ENCODE assay signal across 8 cellular contexts in genomic region chr20:53777402-53777801, GRCh38.
DNase-seq lines count a peak whose midpoint lies in the region; ATAC-seq, FAIRE-seq and TF ChIP-seq lines count a peak whose summit lies in the region.
"Not testable (repeated sequence)": the region's sequence is repeated elsewhere in the genome, so short reads cannot be mapped to it uniquely, and the experiment has no call there.

No MANE protein-coding gene starts in this region.

- not testable (repeated sequence) for ATAC-seq in GM23338; IMR-90 (ENCODE audit: low read depth); RWPE2 (ENCODE audit: low read depth); GM12878; right lobe of liver; pancreas
- peak; percentile 3 for ATAC-seq in body of pancreas

- not testable (repeated sequence) for H3K27ac ChIP-seq in GM23338 (ENCODE audit: low read depth); IMR-90 (ENCODE audit: insufficient read depth, low read length); RWPE2 (ENCODE audit: poor library complexity, severe bottlenecking); GM12878 (ENCODE audit: control insufficient read depth, insufficient read depth)
- H3K27ac ChIP-seq in body of pancreas (peak overlapping the region in 3 of 4 donors; percentile 79 to 80 (median 80)), right lobe of liver (peak overlapping the region in 2 of 3 donors; percentile 66 to 80), pancreas (peak overlapping the region in 3 of 4 donors; percentile 58 to 83 (median 80))

- not testable (repeated sequence) for H3K9me2 ChIP-seq in GM23338 (ENCODE audit: insufficient read depth)

- H2AK9ac ChIP-seq in IMR-90 (replicated peaks; ENCODE audit: low read depth, low read length, poor library complexity) = not testable (repeated sequence)

- H2AK5ac ChIP-seq in IMR-90 (ENCODE audit: low read depth, low read length) = not testable (repeated sequence)

- not testable (repeated sequence) for H3K4ac ChIP-seq in IMR-90 (ENCODE audit: low read depth, low read length)

- not testable (repeated sequence) for H3K9me3 ChIP-seq in IMR-90 (ENCODE audit: control insufficient read depth, insufficient read depth, low read length); RWPE2 (ENCODE audit: severe bottlenecking); GM12878 (replicated peaks; ENCODE audit: control insufficient read depth, insufficient read depth, low read length); body of pancreas; right lobe of liver; pancreas

- H2BK15ac ChIP-seq in IMR-90 (ENCODE audit: low read depth, low read length) = 0 out of 3 replicates have a peak overlapping the region, but pooled peaks have one; percentile 74

- not testable (repeated sequence) for TF ChIP-seq POLR2A in IMR-90 (IDR thresholded peaks at IDR 0.05; ENCODE audit: low read depth, low read length); GM12878 (IDR thresholded peaks at IDR 0.05; ENCODE audit: low read depth, low read length); body of pancreas (IDR thresholded peaks at IDR 0.05); right lobe of liver (IDR thresholded peaks at IDR 0.05)

- not testable (repeated sequence) for H4K5ac ChIP-seq in IMR-90 (ENCODE audit: low read depth, low read length)

- H3K27me3 Mint-ChIP-seq in GM23338 (ENCODE audit: insufficient read depth, low read depth, poor library complexity) = not testable (repeated sequence)

- not testable (repeated sequence) for H4K8ac ChIP-seq in IMR-90 (ENCODE audit: low read depth in 2 of 2, low read length in 2 of 2)

- H3K56ac ChIP-seq in IMR-90 (ENCODE audit: extremely low read depth, insufficient read depth, low read length) = not testable (repeated sequence)

- TF ChIP-seq RAD21 in IMR-90 (IDR thresholded peaks at IDR 0.05; ENCODE audit: low read length); GM12878 (IDR thresholded peaks at IDR 0.05; ENCODE audit: insufficient read depth, low read depth, low read length): not testable (repeated sequence)

- H3K27me3 ChIP-seq in GM23338 (ENCODE audit: insufficient read depth); IMR-90 (ENCODE audit: control insufficient read depth, insufficient read depth, low read length); RWPE2 (ENCODE audit: insufficient read depth, poor library complexity, severe bottlenecking); GM12878 (replicated peaks in 1 of 2; ENCODE audit: control insufficient read depth in 2 of 2, insufficient read depth in 2 of 2, low read length in 1 of 2); body of pancreas; right lobe of liver; pancreas: not testable (repeated sequence)

- SMC1A ChIA-PET in GM12878 (lab: Charles Lee; ENCODE audit: uncharacterized antibody, unreplicated experiment) = interaction anchor here (0.7 to 2.0 kb wide), 4 partner anchors 9 to 69 kb away, joined by 3 to 8 read pairs (median 4); no protein-coding TSS in a partner anchor

- BruUV-seq in IMR-90 (replicated peaks; lab: Mats Ljungman, UMichigan); GM12878 (replicated peaks; lab: Mats Ljungman, UMichigan): not testable (repeated sequence)

- H4K20me1 ChIP-seq in GM23338 (replicated peaks; ENCODE audit: insufficient read depth); IMR-90 (ENCODE audit: insufficient read depth, low read length); GM12878 (ENCODE audit: control insufficient read depth, insufficient read depth): not testable (repeated sequence)

- not testable (repeated sequence) for H3F3A ChIP-seq in GM23338 (replicated peaks; ENCODE audit: low read depth)

- not testable (repeated sequence) for H3K36me3 ChIP-seq in GM23338 (ENCODE audit: insufficient read depth); IMR-90 (ENCODE audit: control insufficient read depth, insufficient read depth, low read length); RWPE2 (ENCODE audit: low read depth); GM12878 (ENCODE audit: control insufficient read depth in 2 of 2, insufficient read depth in 2 of 2, low read length in 1 of 2); body of pancreas (replicated peaks in 1 of 2; ENCODE audit: insufficient read depth in 1 of 2, low read depth in 2 of 2); right lobe of liver; pancreas

- not testable (repeated sequence) for H3K36me3 Mint-ChIP-seq in GM23338 (ENCODE audit: low read depth)

- H2BK20ac ChIP-seq in IMR-90 (ENCODE audit: low read depth, low read length) = not testable (repeated sequence)

- in situ Hi-C loops in IMR-90 (cut with MboI; ENCODE audit: low sequenced_read_pairs) = not testable (repeated sequence)
- in situ Hi-C loops in GM12878 (cut with MboI) = loop anchor here (10.0 kb wide), 1 partner anchor 363 kb away; no protein-coding TSS in a partner anchor

- not testable (repeated sequence) for H3K4me3 ChIP-seq in GM23338; IMR-90 (ENCODE audit: insufficient read depth, low read depth, low read length); RWPE2 (ENCODE audit: severe bottlenecking); GM12878; body of pancreas; right lobe of liver; pancreas

- not testable (repeated sequence) for H2BK120ac ChIP-seq in IMR-90 (ENCODE audit: low read depth, low read length)

- not testable (repeated sequence) for H3K9me3 Mint-ChIP-seq in GM23338

- POLR2A ChIA-PET in IMR-90 (lab: Charles Lee; ENCODE audit: unreplicated experiment) = not testable (repeated sequence)
- POLR2A ChIA-PET in GM12878 (lab: Charles Lee) = interaction anchor here (0.6 to 1.4 kb wide), 2 partner anchors 10 to 36 kb away, joined by 3 to 4 read pairs; no protein-coding TSS in a partner anchor

- H3K79me1 ChIP-seq in IMR-90 (ENCODE audit: low read depth in 1 of 2, low read length in 2 of 2) = not testable (repeated sequence)

- not testable (repeated sequence) for H3K4me2 ChIP-seq in GM23338; IMR-90 (ENCODE audit: low read depth, low read length); GM12878 (ENCODE audit: control insufficient read depth, insufficient read depth)

- H2AFZ ChIP-seq in GM23338 = 0 out of 2 replicates have a peak overlapping the region, but pooled peaks have one; percentile 38
- H2AFZ ChIP-seq in IMR-90 (replicated peaks; ENCODE audit: low read length, poor library complexity); GM12878 (ENCODE audit: control insufficient read depth, low read depth, low read length): not testable (repeated sequence)

- H3K9me1 ChIP-seq in IMR-90 (ENCODE audit: insufficient read depth, low read length) = not testable (repeated sequence)

- TF ChIP-seq EP300 in GM12878 (IDR thresholded peaks at IDR 0.05; ENCODE audit: borderline replicate concordance in 1 of 2, control insufficient read depth in 1 of 2, low read depth in 2 of 2, low read length in 2 of 2) = not testable (repeated sequence)

- CTCF ChIA-PET in IMR-90 (lab: Yijun Ruan, JAX) = interaction anchor here (1.0 kb wide), 1 partner anchor 38 kb away, joined by 3 read pairs; no protein-coding TSS in a partner anchor
- CTCF ChIA-PET in GM12878 (lab: Yijun Ruan, JAX) = interaction anchor here (1.0 kb wide), 1 partner anchor 8 kb away, joined by 3 read pairs; no protein-coding TSS in a partner anchor

- not testable (repeated sequence) for DNase-seq in GM23338 (ENCODE audit: low spot score); IMR-90; GM12878 (ENCODE audit: low read depth, low spot score); body of pancreas; right lobe of liver; pancreas
- DNase-seq in RWPE2 (ENCODE audit: low spot score) = peak; percentile 29

- TF ChIP-seq CTCF in GM23338 (conservative IDR thresholded peaks at IDR 0.05; ENCODE audit: low read depth in 2 of 2); IMR-90 (conservative IDR thresholded peaks at IDR 0.05; ENCODE audit: low read depth, low read length); RWPE2 (IDR thresholded peaks at IDR 0.05; ENCODE audit: poor library complexity, severe bottlenecking); GM12878 (IDR thresholded peaks at IDR 0.05 in 2 of 3, conservative IDR thresholded peaks at IDR 0.05 in 1 of 3; ENCODE audit: control insufficient read depth in 2 of 3, extremely low read depth in 1 of 3, insufficient read depth in 1 of 3, low read depth in 3 of 3, low read length in 3 of 3); body of pancreas (IDR thresholded peaks at IDR 0.05); right lobe of liver (IDR thresholded peaks at IDR 0.05); pancreas (IDR thresholded peaks at IDR 0.05): not testable (repeated sequence)
- peak; percentile 20 for TF ChIP-seq CTCF in subcutaneous adipose tissue (IDR thresholded peaks at IDR 0.05; ENCODE audit: low read depth)

- not testable (repeated sequence) for H3K79me2 ChIP-seq in GM23338 (replicated peaks; ENCODE audit: insufficient read depth); GM12878 (ENCODE audit: control insufficient read depth, insufficient read depth, low read length)

- H3K9ac ChIP-seq in IMR-90 (ENCODE audit: low read depth, low read length); GM12878 (ENCODE audit: control insufficient read depth, insufficient read depth, low read length): not testable (repeated sequence)

- intact Hi-C loops in IMR-90 (cut with micrococcal nuclease); GM12878 (cut with micrococcal nuclease; ENCODE audit: unreplicated experiment); body of pancreas (cut with DNase I); right lobe of liver (cut with DNase I); pancreas (cut with DNase I): not testable (repeated sequence)

- not testable (repeated sequence) for H4K91ac ChIP-seq in IMR-90 (ENCODE audit: insufficient read depth, low read depth, low read length)

- not testable (repeated sequence) for H3K4me3 Mint-ChIP-seq in GM23338

- dilution Hi-C loops in IMR-90 (cut with HindIII; ENCODE audit: low sequenced_read_pairs, unreplicated experiment) = not testable (repeated sequence)

- WGBS in IMR-90 (ENCODE audit: extremely low coverage in 2 of 2, insufficient read length in 1 of 2), 2 experiments = no CpG with 5 or more reads among the region's 7 CpGs
- WGBS in GM12878 (ENCODE audit: insufficient coverage, insufficient replicate concordance, low lambda C conversion rate, missing lambda C conversion rate) = 66% methylated on average over 7 of the region's 7 CpGs
- 90% methylated on average over 7 of the region's 7 CpGs for WGBS in body of pancreas, 2 donors
- WGBS in right lobe of liver (ENCODE audit: insufficient coverage, low coverage, low lambda C conversion rate, missing lambda C conversion rate) = 93% methylated on average over 7 of the region's 7 CpGs
- WGBS in pancreas, 2 donors = 91 to 94% methylated on average over 7 of the region's 7 CpGs

- not testable (repeated sequence) for H3K4me1 Mint-ChIP-seq in GM23338

- not testable (repeated sequence) for FAIRE-seq in GM12878 (lab: Jason Lieb, UNC); pancreas (lab: Jason Lieb, UNC)

- not testable (repeated sequence) for H3K23ac ChIP-seq in IMR-90 (ENCODE audit: low read depth, low read length)

- not testable (repeated sequence) for H3K4me1 ChIP-seq in GM23338 (ENCODE audit: insufficient read depth); GM12878 (ENCODE audit: control insufficient read depth, insufficient read depth, low read length)
- H3K4me1 ChIP-seq in IMR-90 (ENCODE audit: control insufficient read depth, insufficient read depth, low read length) (peaks cover 12% of the 10 kb centered on the region), RWPE2 (ENCODE audit: insufficient read depth, poor library complexity, severe bottlenecking) (peaks cover 25% of the 10 kb centered on the region), body of pancreas (peaks cover 38% of the 10 kb centered on the region), right lobe of liver (peaks cover 0 to 18% (median 5%) of the 10 kb centered on the region in 4 donors), pancreas (peaks cover 4 to 11% (median 7%) of the 10 kb centered on the region in 3 donors)

- H3K27ac Mint-ChIP-seq in GM23338 = not testable (repeated sequence)

- H3K18ac ChIP-seq in IMR-90 (ENCODE audit: low read depth, low read length) = not testable (repeated sequence)

- not testable (repeated sequence) for H2BK5ac ChIP-seq in IMR-90 (ENCODE audit: low read depth, low read length, poor library complexity, severe bottlenecking)

- not testable (repeated sequence) for H3K14ac ChIP-seq in IMR-90 (replicated peaks; ENCODE audit: low read depth, low read length)

- RAD21 ChIA-PET in GM12878 (lab: Charles Lee; ENCODE audit: unreplicated experiment) = not testable (repeated sequence)
